In the genomic region with DNA sequence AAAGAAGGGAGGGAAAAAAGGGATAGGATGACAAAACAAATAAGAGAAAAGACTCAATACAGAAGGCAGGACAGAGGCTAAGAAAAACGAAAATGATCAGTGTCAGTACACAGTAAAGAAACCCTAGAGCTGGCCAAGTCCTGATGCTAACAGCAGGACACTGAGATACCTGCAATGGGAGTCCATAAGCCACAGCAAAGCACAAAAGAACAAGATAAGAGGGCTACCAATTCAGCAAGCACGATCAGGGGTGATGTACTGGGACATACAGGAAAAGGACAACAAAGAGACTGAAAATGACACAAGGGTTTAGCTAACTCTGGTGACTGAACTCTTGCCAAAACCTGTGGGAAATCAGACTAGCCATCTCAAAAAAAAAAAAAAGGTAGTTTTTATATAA, we compare ENCODE assay signal across 26 cellular contexts.
DNase-seq lines count a peak whose midpoint lies in the region; ATAC-seq, FAIRE-seq and TF ChIP-seq lines count a peak whose summit lies in the region.
"Had no signal": no experiment of that assay in that cellular context is flagged by ENCODE, and none has a peak within 500 bp of the region (broad histone marks: within the 10 kb centered on the region; RNA-seq: fewer than 3 reads in every experiment).

No MANE protein-coding gene starts in this region.

- DNase-seq in NCI-H82 (lab: John Stamatoyannopoulos, UW) (peak; percentile 17), NCI-H82 treated with DMSO at 0.1 percent for 48 hours (lab: John Stamatoyannopoulos, UW; ENCODE audit: unreplicated experiment) (no peak), WTC11 (ENCODE audit: low spot score) (no peak), iPS-NIHi7 (ENCODE audit: extremely low spot score) (peak; percentile 19), superior temporal gyrus (ENCODE audit: extremely low spot score) (peak; percentile 4), GM12891 (ENCODE audit: insufficient read length, low spot score) (no peak), Ammon's horn (ENCODE audit: low spot score) (no peak)
- no peak for DNase-seq in activated naive CD4-positive, alpha-beta T cell treated with anti-CD3 and anti-CD28 coated beads, Interleukin-2, amount 10 ng/mL, durations not matched to agents 7 days and 5 days
- DNase-seq: AML-193; C1 segment of cervical spinal cord; CD4-positive, alpha-beta memory T cell; COR-L47; DMS53; GDM1; KBM-7; MV-4-11; NCI-H1105; NCI-H1436 treated with DMSO at 0.1 percent for 48 hours; NCI-H2029; NCI-H2227 treated with DMSO at 0.1 percent for 48 hours; NCI-H510A treated with DMSO at 0.1 percent for 48 hours; NCI-H774; SHP77 had no signal

- H3K27ac Mint-ChIP-seq in WTC11 = no peak overlapping the region
- no peak overlapping the region for H3K27ac Mint-ChIP-seq in activated naive CD4-positive, alpha-beta T cell treated with anti-CD3 and anti-CD28 coated beads, Interleukin-2, amount 10 ng/mL, durations not matched to agents 7 days and 5 days
- H3K27ac Mint-ChIP-seq: CD4-positive, alpha-beta memory T cell had no signal

- POLR2A ChIA-PET in WTC11 (lab: Charles Lee) = no interaction called here

- H3K27me3 Mint-ChIP-seq in WTC11 (ENCODE audit: low read depth) = no peaks in the 10 kb centered on the region
- H3K27me3 Mint-ChIP-seq in activated naive CD4-positive, alpha-beta T cell treated with anti-CD3 and anti-CD28 coated beads, Interleukin-2, amount 10 ng/mL, durations not matched to agents 7 days and 5 days = no peaks in the 10 kb centered on the region
- H3K27me3 Mint-ChIP-seq: CD4-positive, alpha-beta memory T cell had no signal

- peak; percentile 87 for ATAC-seq in WTC11
- ATAC-seq: GM12878, Panc1 had no signal

- H3K4me1 Mint-ChIP-seq in WTC11 = peaks cover 18% of the 10 kb centered on the region
- H3K4me1 Mint-ChIP-seq in activated naive CD4-positive, alpha-beta T cell treated with anti-CD3 and anti-CD28 coated beads, Interleukin-2, amount 10 ng/mL, durations not matched to agents 7 days and 5 days = no peaks in the 10 kb centered on the region
- H3K4me1 Mint-ChIP-seq: CD4-positive, alpha-beta memory T cell had no signal

- FAIRE-seq in GM12891 (lab: Jason Lieb, UNC) = no peak
- FAIRE-seq: A204.1, GM12878 had no signal

- H3K9me3 Mint-ChIP-seq in WTC11 = no peaks in the 10 kb centered on the region; the same call in 1 of the 2 replicates
- peaks cover 9% of the 10 kb centered on the region for H3K9me3 Mint-ChIP-seq in activated naive CD4-positive, alpha-beta T cell treated with anti-CD3 and anti-CD28 coated beads, Interleukin-2, amount 10 ng/mL, durations not matched to agents 7 days and 5 days

- TF ChIP-seq CTCF in WTC11 (IDR thresholded peaks at IDR 0.05) = no peak

- H3K36me3 Mint-ChIP-seq in WTC11 = no peaks in the 10 kb centered on the region
- H3K36me3 Mint-ChIP-seq in activated naive CD4-positive, alpha-beta T cell treated with anti-CD3 and anti-CD28 coated beads, Interleukin-2, amount 10 ng/mL, durations not matched to agents 7 days and 5 days = no peaks in the 10 kb centered on the region
- H3K36me3 Mint-ChIP-seq: CD4-positive, alpha-beta memory T cell had no signal

- H3K4me3 Mint-ChIP-seq in WTC11 = no peak overlapping the region
- H3K4me3 Mint-ChIP-seq in activated naive CD4-positive, alpha-beta T cell treated with anti-CD3 and anti-CD28 coated beads, Interleukin-2, amount 10 ng/mL, durations not matched to agents 7 days and 5 days = no peak overlapping the region
- H3K4me3 Mint-ChIP-seq: CD4-positive, alpha-beta memory T cell had no signal

- CTCF ChIA-PET in WTC11 (lab: Charles Lee) = no interaction called here
- CTCF ChIA-PET in activated naive CD4-positive, alpha-beta T cell treated with anti-CD3 and anti-CD28 coated beads, Interleukin-2, amount 10 ng/mL, durations not matched to agents 7 days and 5 days (lab: Charles Lee) = no interaction called here

- TF ChIP-seq POLR2A in GM12891 (IDR thresholded peaks at IDR 0.05; ENCODE audit: low read depth, low read length) = no peak

TF ChIP-seq in WTC11, 78 proteins besides CTCF, POLR2A, EP300 and RAD21:
- TF ChIP-seq, protein P1, sequence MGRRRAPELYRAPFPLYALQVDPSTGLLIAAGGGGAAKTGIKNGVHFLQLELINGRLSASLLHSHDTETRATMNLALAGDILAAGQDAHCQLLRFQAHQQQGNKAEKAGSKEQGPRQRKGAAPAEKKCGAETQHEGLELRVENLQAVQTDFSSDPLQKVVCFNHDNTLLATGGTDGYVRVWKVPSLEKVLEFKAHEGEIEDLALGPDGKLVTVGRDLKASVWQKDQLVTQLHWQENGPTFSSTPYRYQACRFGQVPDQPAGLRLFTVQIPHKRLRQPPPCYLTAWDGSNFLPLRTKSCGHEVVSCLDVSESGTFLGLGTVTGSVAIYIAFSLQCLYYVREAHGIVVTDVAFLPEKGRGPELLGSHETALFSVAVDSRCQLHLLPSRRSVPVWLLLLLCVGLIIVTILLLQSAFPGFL (CRISPR knock-in tag; IDR thresholded peaks at IDR 0.05; ENCODE audit: borderline replicate concordance) = no peak
- TF ChIP-seq NR2C2 (CRISPR knock-in tag; IDR thresholded peaks at IDR 0.05) (no peak), CBFB (CRISPR knock-in tag; IDR thresholded peaks at IDR 0.05; ENCODE audit: low read depth) (no peak), RORB (CRISPR knock-in tag; IDR thresholded peaks at IDR 0.05) (no peak), ZNF219 (CRISPR knock-in tag; IDR thresholded peaks at IDR 0.05; ENCODE audit: borderline replicate concordance) (no peak), TEAD4 (CRISPR knock-in tag; IDR thresholded peaks at IDR 0.05) (no peak), MYBL2 (CRISPR knock-in tag; IDR thresholded peaks at IDR 0.05) (no peak), SMAD4 (CRISPR knock-in tag; IDR thresholded peaks at IDR 0.05) (no peak)
- TF ChIP-seq, protein P2, sequence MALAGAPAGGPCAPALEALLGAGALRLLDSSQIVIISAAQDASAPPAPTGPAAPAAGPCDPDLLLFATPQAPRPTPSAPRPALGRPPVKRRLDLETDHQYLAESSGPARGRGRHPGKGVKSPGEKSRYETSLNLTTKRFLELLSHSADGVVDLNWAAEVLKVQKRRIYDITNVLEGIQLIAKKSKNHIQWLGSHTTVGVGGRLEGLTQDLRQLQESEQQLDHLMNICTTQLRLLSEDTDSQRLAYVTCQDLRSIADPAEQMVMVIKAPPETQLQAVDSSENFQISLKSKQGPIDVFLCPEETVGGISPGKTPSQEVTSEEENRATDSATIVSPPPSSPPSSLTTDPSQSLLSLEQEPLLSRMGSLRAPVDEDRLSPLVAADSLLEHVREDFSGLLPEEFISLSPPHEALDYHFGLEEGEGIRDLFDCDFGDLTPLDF (CRISPR knock-in tag; IDR thresholded peaks at IDR 0.05) = no peak

TF ChIP-seq in GM12891, 5 proteins besides CTCF, POLR2A, EP300 and RAD21:
- TF ChIP-seq POU2F2 (IDR thresholded peaks at IDR 0.05; ENCODE audit: low read depth, low read length) (no peak), PAX5 (IDR thresholded peaks at IDR 0.05; ENCODE audit: insufficient read depth, low read length, severe bottlenecking) (no peak), SPI1 (IDR thresholded peaks at IDR 0.05; ENCODE audit: low read depth, low read length) (no peak), POLR2AphosphoS5 (IDR thresholded peaks at IDR 0.05; ENCODE audit: low read depth, low read length) (no peak), TAF1 (IDR thresholded peaks at IDR 0.05; ENCODE audit: low read depth, low read length) (no peak)

Comparison
In these comparisons a context has a peak if more than half of its experiments do, and no peak if none do; other contexts are left out.
1. DNase-seq: peak in NCI-H82 (single experiment), iPS-NIHi7 (single experiment) and superior temporal gyrus (single experiment); none in NCI-H82 treated with DMSO at 0.1 percent for 48 hours (single experiment), WTC11 (single experiment), activated naive CD4-positive, alpha-beta T cell treated with anti-CD3 and anti-CD28 coated beads, Interleukin-2, amount 10 ng/mL, durations not matched to agents 7 days and 5 days (single experiment), GM12891 (single experiment) and Ammon's horn (single experiment).